21 cellular contexts compared by ENCODE assay signal in genomic region chrX:148872881-148873280, GRCh38.
DNase-seq lines count a peak whose midpoint lies in the region; FAIRE-seq and TF ChIP-seq lines count a peak whose summit lies in the region.
"Had no signal": no experiment of that assay in that cellular context is flagged by ENCODE, and none has a peak within 500 bp of the region (broad histone marks: within the 10 kb centered on the region; RNA-seq: fewer than 3 reads in every experiment).

No MANE protein-coding gene starts in this region.

- FAIRE-seq in astrocyte (lab: Jason Lieb, UNC), result peak; percentile 98
- FAIRE-seq: D721Med, G401.6, GM19239 had no signal

- H3K9ac ChIP-seq in astrocyte (ENCODE audit: low read length), result no peak overlapping the region
- H3K9ac ChIP-seq: BLaER1 treated with 17β-estradiol and CSF1 and Interleukin-3, amounts not matched to agents 10 nM and 100 nM had no signal

- TF ChIP-seq POLR2A in prostate gland (IDR thresholded peaks at IDR 0.05) (no peak), breast epithelium (IDR thresholded peaks at IDR 0.05) (no peak)

- intact Hi-C loops in prostate gland (cut with DNase I) (no loop called here), breast epithelium (cut with DNase I; ENCODE audit: low total_unique reads) (no loop called here)

- DNase-seq in M059J (ENCODE audit: low read depth) (peak; percentile 54), astrocyte (ENCODE audit: low read depth) (no peak), myocyte (ENCODE audit: low read depth) (peak; percentile 54), prostate gland (ENCODE audit: low spot score) (no peak), breast epithelium (ENCODE audit: low spot score in 2 of 2) (no peak), hippocampal formation (lab: John Stamatoyannopoulos, UW) (no peak)
- DNase-seq: AML-193; Caco-2; Calu3; CD4-positive, alpha-beta T cell; CD8-positive, alpha-beta T cell; DMS79 treated with DMSO at 0.1 percent for 48 hours; GF-D8 had no signal

- no peak overlapping the region for H3K4me2 ChIP-seq in astrocyte (ENCODE audit: low read length)
- H3K4me2 ChIP-seq: A549; BLaER1 treated with 17β-estradiol and CSF1 and Interleukin-3, amounts not matched to agents 10 nM and 100 nM had no signal

- TF ChIP-seq CTCF in astrocyte (IDR thresholded peaks at IDR 0.05; ENCODE audit: insufficient read depth, low read depth, low read length) (no peak), prostate gland (IDR thresholded peaks at IDR 0.05) (no peak), breast epithelium (IDR thresholded peaks at IDR 0.05) (no peak)

- H3K36me3 ChIP-seq in astrocyte (ENCODE audit: insufficient read depth, low read length) (no peaks in the 10 kb centered on the region), prostate gland (no peaks in the 10 kb centered on the region), breast epithelium (no peaks in the 10 kb centered on the region)

- no peak overlapping the region for H3K27ac ChIP-seq in astrocyte (ENCODE audit: low read depth, low read length)
- H3K27ac ChIP-seq in prostate gland, result no peak overlapping the region
- no peak overlapping the region for H3K27ac ChIP-seq in breast epithelium
- H3K27ac ChIP-seq: 22Rv1; A549; BLaER1 treated with 17β-estradiol and CSF1 and Interleukin-3, amounts not matched to agents 10 nM and 100 nM; C4-2B had no signal

- H3K36me3 Mint-ChIP-seq in astrocyte (ENCODE audit: low read depth, unreplicated experiment), result no peaks in the 10 kb centered on the region
- H3K36me3 Mint-ChIP-seq: CD8-positive, alpha-beta T cell had no signal

- H4K20me1 ChIP-seq in astrocyte (ENCODE audit: insufficient read depth, low read length), result no peaks in the 10 kb centered on the region

- no peak overlapping the region for H3K27ac Mint-ChIP-seq in astrocyte (ENCODE audit: unreplicated experiment)
- H3K27ac Mint-ChIP-seq: B cell; CD4-positive, alpha-beta T cell; CD8-positive, alpha-beta T cell had no signal

- H3K4me3 ChIP-seq in astrocyte (ENCODE audit: insufficient read depth, low read depth, low read length) (no peak overlapping the region), prostate gland (no peak overlapping the region), breast epithelium (no peak overlapping the region)
- H3K4me3 ChIP-seq: A549; BLaER1 treated with 17β-estradiol and CSF1 and Interleukin-3, amounts not matched to agents 10 nM and 100 nM had no signal

- WGBS in prostate gland, result 49% methylated on average over 4 of the region's 4 CpGs

- peaks cover under 1% of the 10 kb centered on the region for H3K9me3 Mint-ChIP-seq in astrocyte (ENCODE audit: unreplicated experiment)
- H3K9me3 Mint-ChIP-seq: CD4-positive, alpha-beta T cell; CD8-positive, alpha-beta T cell had no signal

- H3K27me3 ChIP-seq in astrocyte (ENCODE audit: insufficient read depth, low read length) (no peaks in the 10 kb centered on the region), prostate gland (replicated peaks; ENCODE audit: insufficient read depth) (no peaks in the 10 kb centered on the region), breast epithelium (peaks cover 0 to 9% of the 10 kb centered on the region in 2 donors)
- H3K27me3 ChIP-seq: BLaER1 treated with 17β-estradiol and CSF1 and Interleukin-3, amounts not matched to agents 10 nM and 100 nM had no signal

- no peaks in the 10 kb centered on the region for H3K27me3 Mint-ChIP-seq in astrocyte (ENCODE audit: low read depth, unreplicated experiment)
- H3K27me3 Mint-ChIP-seq: B cell; CD4-positive, alpha-beta T cell had no signal

- H3K9me3 ChIP-seq in astrocyte (ENCODE audit: insufficient read depth, low read depth, low read length) (no peaks in the 10 kb centered on the region), prostate gland (no peaks in the 10 kb centered on the region), breast epithelium (no peaks in the 10 kb centered on the region)
- H3K9me3 ChIP-seq: A549; BLaER1 treated with 17β-estradiol and CSF1 and Interleukin-3, amounts not matched to agents 10 nM and 100 nM; Caco-2 had no signal

- H3K4me3 Mint-ChIP-seq in astrocyte (ENCODE audit: unreplicated experiment), result no peak overlapping the region
- H3K4me3 Mint-ChIP-seq: B cell; CD4-positive, alpha-beta T cell; CD8-positive, alpha-beta T cell had no signal

- H3K4me1 ChIP-seq in astrocyte (ENCODE audit: insufficient read depth, low read length) (peaks cover 34% of the 10 kb centered on the region), prostate gland (replicated peaks) (no peaks in the 10 kb centered on the region), breast epithelium (no peaks in the 10 kb centered on the region)
- H3K4me1 ChIP-seq: A549, Caco-2 had no signal

- H3K79me2 ChIP-seq in astrocyte (ENCODE audit: insufficient read depth, low read length), result no peaks in the 10 kb centered on the region

- H2AFZ ChIP-seq in astrocyte (ENCODE audit: low read depth, low read length), result no peak overlapping the region

- H3K4me1 Mint-ChIP-seq in astrocyte (ENCODE audit: low read depth, unreplicated experiment), result peaks cover 27% of the 10 kb centered on the region
- H3K4me1 Mint-ChIP-seq: B cell had no signal

Comparison
In these comparisons a context has a peak if more than half of its experiments do, and no peak if none do; other contexts are left out.
1. DNase-seq: peak in M059J (single experiment) and myocyte (single experiment); none in astrocyte (single experiment), prostate gland (single experiment), breast epithelium (0 of 2) and hippocampal formation (0 of 2).